Comparison of ENCODE assay signal across 32 cellular contexts in genomic region chr7:155840909-155841308, GRCh38. TPM values are rescaled to one million over a fixed set of nuclear protein-coding genes. Genes with fewer than 3 reads are reported as not detected.
"Had no signal": no experiment of that assay in that cellular context is flagged by ENCODE, and none has a peak within 500 bp of the region (broad histone marks: within the 10 kb centered on the region; RNA-seq: fewer than 3 reads in every experiment).

No MANE protein-coding gene starts in this region.

- H3K4me2 ChIP-seq: neural progenitor cell had no signal

- H3K9me3 ChIP-seq: left lung, lower lobe of right lung, neutrophil, right atrium auricular region, right lobe of liver, tibial nerve, vagina had no signal

- H3K4me1 ChIP-seq: left lung, parathyroid adenoma, right atrium auricular region, tibial nerve, vagina had no signal

- H3K9me3 Mint-ChIP-seq: immature natural killer cell; mesothelial cell of epicardium; naive B cell; natural killer cell; nephron progenitor cell; neural progenitor cell; stimulated activated memory B cell treated with anti-CD40 and anti-IgM and Interleukin-4, amounts not matched to agents 10 μg/mL and 1 μg/mL and 100 μg/mL, for 72 hours; stimulated activated naive CD8-positive, alpha-beta T cell treated with anti-CD3 and anti-CD28 coated beads, Interleukin-15, amount 100 ng/mL, for 72 hours; type B pancreatic cell had no signal

- H3K4me3 ChIP-seq: left lung, lower lobe of right lung, neural progenitor cell, right atrium auricular region, right lobe of liver, tibial nerve, vagina had no signal

- H3K4me1 Mint-ChIP-seq: immature natural killer cell; mesothelial cell of epicardium; naive B cell; natural killer cell; stimulated activated memory B cell treated with anti-CD40 and anti-IgM and Interleukin-4, amounts not matched to agents 10 μg/mL and 1 μg/mL and 100 μg/mL, for 72 hours; stimulated activated naive CD8-positive, alpha-beta T cell treated with anti-CD3 and anti-CD28 coated beads, Interleukin-15, amount 100 ng/mL, for 72 hours had no signal

- H3K9ac ChIP-seq: neural progenitor cell, parathyroid adenoma had no signal

- H3K36me3 ChIP-seq: left lung, lower lobe of right lung, neural progenitor cell, neutrophil, right atrium auricular region, right lobe of liver, tibial nerve, vagina had no signal

- ATAC-seq: left colon; left lung; lower lobe of right lung; natural killer cell; right lobe of liver; stimulated activated memory B cell treated with anti-CD40 and anti-IgM and Interleukin-4, amounts not matched to agents 10 μg/mL and 1 μg/mL and 100 μg/mL, for 72 hours; stimulated activated naive CD8-positive, alpha-beta T cell treated with anti-CD3 and anti-CD28 coated beads, Interleukin-15, amount 100 ng/mL, for 72 hours had no signal

- DNase-seq: hypothalamus; immature natural killer cell; kidney; left colon; left lung; lower lobe of right lung; mammary epithelial cell; mesenchymal stem cell; naive B cell; natural killer cell; nephron progenitor cell; occipital lobe; small intestine; stimulated activated CD4-positive, alpha-beta T cell treated with anti-CD3 and anti-CD28 coated beads, Interleukin-1b, Interleukin-23, amount 100 ng/mL, for 48 hours; stimulated activated CD4-positive, alpha-beta T cell treated with anti-CD3 and anti-CD28 coated beads, Interleukin-2, amount 100 ng/mL, for 48 hours; stimulated activated CD4-positive, alpha-beta T cell treated with anti-CD3 and anti-CD28 coated beads, Interleukin-4, amount 100 ng/mL, for 4 hours; stimulated activated CD8-positive, alpha-beta memory T cell treated with anti-CD3 and anti-CD28 coated beads, Interleukin-4, amount 100 ng/mL, for 48 hours; stimulated activated naive CD4-positive, alpha-beta T cell treated with Interleukin-2 at 50 U/mL for 16 hours; stimulated activated naive CD8-positive, alpha-beta T cell treated with anti-CD3 and anti-CD28 coated beads, Interleukin-15, amount 100 ng/mL, for 72 hours; substantia nigra had no signal

- H3K27ac Mint-ChIP-seq: immature natural killer cell; mesothelial cell of epicardium; naive B cell; natural killer cell; nephron progenitor cell; neural progenitor cell; progenitor cell of endocrine pancreas; stimulated activated memory B cell treated with anti-CD40 and anti-IgM and Interleukin-4, amounts not matched to agents 10 μg/mL and 1 μg/mL and 100 μg/mL, for 72 hours; stimulated activated naive CD8-positive, alpha-beta T cell treated with anti-CD3 and anti-CD28 coated beads, Interleukin-15, amount 100 ng/mL, for 72 hours; type B pancreatic cell had no signal

- H3K27ac ChIP-seq: left lung, lower lobe of right lung, neural progenitor cell, neutrophil, parathyroid adenoma, right atrium auricular region, right lobe of liver, tibial nerve, vagina had no signal

- FAIRE-seq: islet of Langerhans, kidney, small intestine had no signal

- H3K27me3 ChIP-seq: neural progenitor cell, right atrium auricular region, right lobe of liver, tibial nerve, vagina had no signal

- H3K36me3 Mint-ChIP-seq: immature natural killer cell; mesothelial cell of epicardium; naive B cell; natural killer cell; neural progenitor cell; stimulated activated memory B cell treated with anti-CD40 and anti-IgM and Interleukin-4, amounts not matched to agents 10 μg/mL and 1 μg/mL and 100 μg/mL, for 72 hours; type B pancreatic cell had no signal

- H3K4me3 Mint-ChIP-seq: immature natural killer cell; mesothelial cell of epicardium; naive B cell; natural killer cell; nephron progenitor cell; neural progenitor cell; stimulated activated memory B cell treated with anti-CD40 and anti-IgM and Interleukin-4, amounts not matched to agents 10 μg/mL and 1 μg/mL and 100 μg/mL, for 72 hours; stimulated activated naive CD8-positive, alpha-beta T cell treated with anti-CD3 and anti-CD28 coated beads, Interleukin-15, amount 100 ng/mL, for 72 hours; type B pancreatic cell had no signal

- H3K79me2 ChIP-seq: parathyroid adenoma had no signal

- H2AFZ ChIP-seq: neural progenitor cell, parathyroid adenoma had no signal

RNA-seq across cellular contexts. Expression of gene SHH, which starts 28.6 kb away (rescaled TPM):
- total RNA-seq: mammary epithelial cell, natural killer cell, right atrium auricular region had no signal
- polyA plus RNA-seq: immature natural killer cell, mammary epithelial cell had no signal
